1 cellular context compared by ENCODE assay signal in genomic region chr17:73740370-73740769, GRCh38.
TF ChIP-seq lines count a peak whose summit lies in the region.

No MANE protein-coding gene starts in this region.

TF ChIP-seq in HepG2, 621 proteins besides CTCF, POLR2A, EP300 and RAD21 (continued from another document):
- TF ChIP-seq ZNF142 (CRISPR knock-in tag; IDR thresholded peaks at IDR 0.05), result no peak
